26 cellular contexts compared by ENCODE assay signal in the genomic region with DNA sequence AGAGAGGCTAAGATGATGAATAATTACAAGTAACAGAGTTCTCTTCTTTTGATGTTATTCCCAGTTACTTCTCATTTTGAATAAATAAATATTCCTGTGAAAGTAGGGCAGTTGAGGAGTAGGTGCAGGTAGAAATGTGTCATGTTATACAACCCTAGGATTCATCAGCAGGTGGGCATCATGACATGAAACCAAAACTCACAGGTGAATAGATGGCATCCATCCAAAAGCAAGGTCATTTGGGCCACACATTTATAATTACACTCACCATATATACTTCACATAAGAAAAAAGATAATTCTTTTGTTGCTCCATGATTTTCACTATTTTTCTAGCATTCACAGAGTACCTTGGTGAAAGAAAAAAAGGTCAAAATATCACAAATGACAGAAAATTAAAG.
"Had no signal": no experiment of that assay in that cellular context is flagged by ENCODE, and none has a peak within 500 bp of the region (broad histone marks: within the 10 kb centered on the region; RNA-seq: fewer than 3 reads in every experiment).

No MANE protein-coding gene starts in this region.

- DNase-seq: stimulated activated CD4-positive, alpha-beta T cell treated with anti-CD3 and anti-CD28 coated beads, Interleukin-2, amount 100 ng/mL, for 48 hours; stimulated activated CD4-positive, alpha-beta T cell treated with anti-CD3 and anti-CD28 coated beads, Interleukin-4, amount 100 ng/mL, for 1 hour; stimulated activated CD4-positive, alpha-beta T cell treated with anti-CD3 and anti-CD28 coated beads, Interleukin-4, amount 100 ng/mL, for 24 hours; stimulated activated CD4-positive, alpha-beta T cell treated with anti-CD3 and anti-CD28 coated beads, Interleukin-4, amount 100 ng/mL, for 4 hours; stimulated activated CD8-positive, alpha-beta memory T cell treated with anti-CD3 and anti-CD28 coated beads, Interleukin-4, amount 100 ng/mL, for 48 hours; stimulated activated naive B cell treated with anti-CD40 and anti-IgM and Interleukin-4, amounts not matched to agents 10 μg/mL and 1 μg/mL and 100 μg/mL, for 72 hours; stimulated activated naive CD4-positive, alpha-beta T cell; stimulated activated naive CD4-positive, alpha-beta T cell treated with Interleukin-2 at 50 U/mL for 16 hours; stimulated activated naive CD8-positive, alpha-beta T cell treated with anti-CD3 and anti-CD28 coated beads, Interleukin-15, amount 100 ng/mL, for 72 hours; stimulated activated naive CD8-positive, alpha-beta T cell treated with anti-CD3 and anti-CD28 coated beads, Interleukin-15, Interleukin-2, amounts not matched to agents 100 U/mL and 50 U/mL, for 24 hours; stomach; substantia nigra; testis; thyroid gland; tibial artery; transverse colon; trophoblast cell; upper lobe of left lung; upper lobe of right lung; uterus had no signal

- H3K27me3 ChIP-seq: stomach, suprapubic skin, testis, thyroid gland, tibial artery, tibial nerve, transverse colon, upper lobe of left lung, upper lobe of right lung, uterus, vagina had no signal

- H3K27ac ChIP-seq: stomach, suprapubic skin, testis, thoracic aorta, thyroid gland, tibial artery, tibial nerve, transverse colon, upper lobe of left lung, upper lobe of right lung, uterus, vagina had no signal

- H3K4me3 ChIP-seq: stomach, suprapubic skin, testis, thoracic aorta, thyroid gland, tibial artery, tibial nerve, transverse colon, upper lobe of left lung, upper lobe of right lung, uterus, vagina had no signal

- H3K9me3 ChIP-seq: stomach, suprapubic skin, testis, thoracic aorta, thyroid gland, tibial artery, tibial nerve, transverse colon, upper lobe of left lung, upper lobe of right lung, uterus, vagina had no signal

- H3K36me3 ChIP-seq: stomach, suprapubic skin, thoracic aorta, thyroid gland, tibial artery, tibial nerve, transverse colon, upper lobe of left lung, upper lobe of right lung, uterus, vagina had no signal

- ATAC-seq: stimulated activated effector memory CD8-positive, alpha-beta T cell treated with anti-CD3 and anti-CD28 coated beads, Interleukin-12 subunit alpha, Interleukin-12 subunit beta, amount 100 ng/mL, for 72 hours; stimulated activated memory B cell treated with anti-CD40 and anti-IgM and Interleukin-4, amounts not matched to agents 10 μg/mL and 1 μg/mL and 100 μg/mL, for 72 hours; stimulated activated naive B cell treated with anti-CD40 and anti-IgM and Interleukin-4, amounts not matched to agents 10 μg/mL and 1 μg/mL and 100 μg/mL, for 72 hours; stimulated activated naive CD8-positive, alpha-beta T cell treated with anti-CD3 and anti-CD28 coated beads, Interleukin-15, amount 100 ng/mL, for 72 hours; stimulated activated naive CD8-positive, alpha-beta T cell treated with anti-CD3 and anti-CD28 coated beads, Interleukin-15, Interleukin-2, amounts not matched to agents 100 U/mL and 50 U/mL, for 24 hours; upper lobe of right lung had no signal

- H3K4me1 ChIP-seq: stomach, suprapubic skin, testis, thyroid gland, tibial artery, tibial nerve, transverse colon, upper lobe of left lung, upper lobe of right lung, uterus, vagina had no signal
